Comparison of ENCODE assay signal across 23 cellular contexts in the genomic region with DNA sequence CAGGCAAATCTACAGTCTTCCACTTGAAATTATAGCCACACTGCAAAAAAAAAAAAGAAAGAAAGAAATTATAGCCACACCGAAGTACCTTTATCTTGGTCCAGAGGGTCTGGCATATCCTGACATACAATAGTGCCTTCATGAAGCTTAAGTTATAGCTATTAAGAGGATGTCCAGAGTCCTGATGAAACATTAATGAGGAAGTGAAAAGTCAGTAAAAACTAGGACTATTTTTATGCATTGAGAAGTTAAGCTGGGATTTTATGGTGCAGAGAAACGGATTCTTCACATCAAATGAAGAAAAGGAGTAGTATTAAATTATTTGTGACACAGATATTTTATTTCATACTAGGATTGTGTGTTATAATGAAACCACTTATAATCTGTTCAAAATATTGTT.
"Had no signal": no experiment of that assay in that cellular context is flagged by ENCODE, and none has a peak within 500 bp of the region (broad histone marks: within the 10 kb centered on the region; RNA-seq: fewer than 3 reads in every experiment).

No MANE protein-coding gene starts in this region.

- H3K9me3 ChIP-seq: prostate gland, testis had no signal

- H3K9ac ChIP-seq: neural progenitor cell had no signal

- H3K36me3 ChIP-seq: esophagus squamous epithelium, heart right ventricle, left lung, neural progenitor cell, prostate gland, sigmoid colon, stomach, tibial artery, upper lobe of left lung had no signal

- H3K27ac ChIP-seq: esophagus squamous epithelium, heart right ventricle, left lung, neural progenitor cell, prostate gland, sigmoid colon, stomach, testis, tibial artery, upper lobe of left lung had no signal

- DNase-seq: cortex of kidney; effector memory CD8-positive, alpha-beta T cell; erythroblast; esophagus squamous epithelium; glutamatergic neuron; heart right ventricle; hippocampal formation; left cardiac atrium; left lung; mesenchymal stem cell; naive thymus-derived CD4-positive, alpha-beta T cell; right cardiac atrium; sigmoid colon; stimulated activated CD4-positive, alpha-beta T cell treated with anti-CD3 and anti-CD28 coated beads, Interleukin-2, amount 100 ng/mL, for 24 hours; stimulated activated CD4-positive, alpha-beta T cell treated with anti-CD3 and anti-CD28 coated beads, Interleukin-4, amount 100 ng/mL, for 24 hours; stimulated activated naive CD4-positive, alpha-beta T cell treated with Interleukin-2 at 50 U/mL for 16 hours; stomach; testis; tibial artery; upper lobe of left lung had no signal

- ATAC-seq: effector memory CD8-positive, alpha-beta T cell; heart right ventricle; left cardiac atrium; left lung; naive thymus-derived CD4-positive, alpha-beta T cell; right cardiac atrium; stimulated activated effector memory CD8-positive, alpha-beta T cell treated with anti-CD3 and anti-CD28 coated beads, Interleukin-12 subunit alpha, Interleukin-12 subunit beta, amount 100 ng/mL, for 72 hours had no signal

- H3K4me3 ChIP-seq: esophagus squamous epithelium, heart right ventricle, left lung, neural progenitor cell, prostate gland, sigmoid colon, stomach, testis, tibial artery, upper lobe of left lung had no signal
